ENCODE assay signal across 1 cellular context in the genomic region with DNA sequence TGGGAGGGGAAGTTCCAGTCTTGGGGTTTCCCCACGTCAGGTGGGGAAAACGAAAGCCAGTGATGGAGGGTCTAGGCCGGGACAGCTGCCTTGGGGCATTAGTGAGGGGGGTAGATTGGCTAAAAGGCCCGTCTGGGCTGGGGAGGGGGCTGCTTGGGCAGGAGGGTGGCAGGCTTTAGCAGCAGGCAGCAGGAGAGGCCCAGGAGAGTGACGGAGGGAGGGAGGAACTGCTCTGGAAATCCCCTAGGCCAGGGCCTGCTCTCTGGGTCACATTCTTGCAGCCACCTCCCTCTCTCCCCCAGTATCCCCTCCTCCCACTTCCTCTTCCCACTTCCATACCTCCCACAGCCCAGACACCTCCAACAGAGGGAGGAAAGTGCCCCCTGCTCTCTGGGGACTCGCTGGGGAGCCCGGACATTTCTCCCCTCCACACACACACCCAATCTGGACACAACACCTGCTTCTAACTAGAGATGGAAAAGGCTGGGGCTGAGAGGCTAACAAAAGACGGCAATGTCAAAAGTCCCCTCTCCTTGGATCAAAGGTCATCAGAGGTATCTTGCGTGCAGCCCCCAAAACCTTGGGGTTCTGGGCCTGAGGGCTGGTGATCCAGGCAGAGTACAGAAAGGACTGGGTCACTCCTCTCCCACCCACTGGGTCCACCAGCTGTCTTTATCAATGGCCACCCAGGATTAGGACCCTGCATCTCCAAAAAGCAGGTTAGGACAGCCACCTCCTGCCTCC.
TF ChIP-seq lines count a peak whose summit lies in the region.

No MANE protein-coding gene starts in this region.

TF ChIP-seq in HepG2, 621 proteins besides CTCF, POLR2A, EP300 and RAD21 (continues in another document):
- TF ChIP-seq, protein P1, sequence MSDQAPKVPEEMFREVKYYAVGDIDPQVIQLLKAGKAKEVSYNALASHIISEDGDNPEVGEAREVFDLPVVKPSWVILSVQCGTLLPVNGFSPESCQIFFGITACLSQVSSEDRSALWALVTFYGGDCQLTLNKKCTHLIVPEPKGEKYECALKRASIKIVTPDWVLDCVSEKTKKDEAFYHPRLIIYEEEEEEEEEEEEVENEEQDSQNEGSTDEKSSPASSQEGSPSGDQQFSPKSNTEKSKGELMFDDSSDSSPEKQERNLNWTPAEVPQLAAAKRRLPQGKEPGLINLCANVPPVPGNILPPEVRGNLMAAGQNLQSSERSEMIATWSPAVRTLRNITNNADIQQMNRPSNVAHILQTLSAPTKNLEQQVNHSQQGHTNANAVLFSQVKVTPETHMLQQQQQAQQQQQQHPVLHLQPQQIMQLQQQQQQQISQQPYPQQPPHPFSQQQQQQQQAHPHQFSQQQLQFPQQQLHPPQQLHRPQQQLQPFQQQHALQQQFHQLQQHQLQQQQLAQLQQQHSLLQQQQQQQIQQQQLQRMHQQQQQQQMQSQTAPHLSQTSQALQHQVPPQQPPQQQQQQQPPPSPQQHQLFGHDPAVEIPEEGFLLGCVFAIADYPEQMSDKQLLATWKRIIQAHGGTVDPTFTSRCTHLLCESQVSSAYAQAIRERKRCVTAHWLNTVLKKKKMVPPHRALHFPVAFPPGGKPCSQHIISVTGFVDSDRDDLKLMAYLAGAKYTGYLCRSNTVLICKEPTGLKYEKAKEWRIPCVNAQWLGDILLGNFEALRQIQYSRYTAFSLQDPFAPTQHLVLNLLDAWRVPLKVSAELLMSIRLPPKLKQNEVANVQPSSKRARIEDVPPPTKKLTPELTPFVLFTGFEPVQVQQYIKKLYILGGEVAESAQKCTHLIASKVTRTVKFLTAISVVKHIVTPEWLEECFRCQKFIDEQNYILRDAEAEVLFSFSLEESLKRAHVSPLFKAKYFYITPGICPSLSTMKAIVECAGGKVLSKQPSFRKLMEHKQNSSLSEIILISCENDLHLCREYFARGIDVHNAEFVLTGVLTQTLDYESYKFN (CRISPR knock-in tag; conservative IDR thresholded peaks at IDR 0.05) = peak; percentile 61
- peak; percentile 98 for TF ChIP-seq RELA (CRISPR knock-in tag; IDR thresholded peaks at IDR 0.05)
- TF ChIP-seq, protein P2, sequence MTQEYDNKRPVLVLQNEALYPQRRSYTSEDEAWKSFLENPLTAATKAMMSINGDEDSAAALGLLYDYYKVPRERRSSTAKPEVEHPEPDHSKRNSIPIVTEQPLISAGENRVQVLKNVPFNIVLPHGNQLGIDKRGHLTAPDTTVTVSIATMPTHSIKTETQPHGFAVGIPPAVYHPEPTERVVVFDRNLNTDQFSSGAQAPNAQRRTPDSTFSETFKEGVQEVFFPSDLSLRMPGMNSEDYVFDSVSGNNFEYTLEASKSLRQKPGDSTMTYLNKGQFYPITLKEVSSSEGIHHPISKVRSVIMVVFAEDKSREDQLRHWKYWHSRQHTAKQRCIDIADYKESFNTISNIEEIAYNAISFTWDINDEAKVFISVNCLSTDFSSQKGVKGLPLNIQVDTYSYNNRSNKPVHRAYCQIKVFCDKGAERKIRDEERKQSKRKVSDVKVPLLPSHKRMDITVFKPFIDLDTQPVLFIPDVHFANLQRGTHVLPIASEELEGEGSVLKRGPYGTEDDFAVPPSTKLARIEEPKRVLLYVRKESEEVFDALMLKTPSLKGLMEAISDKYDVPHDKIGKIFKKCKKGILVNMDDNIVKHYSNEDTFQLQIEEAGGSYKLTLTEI (CRISPR knock-in tag; conservative IDR thresholded peaks at IDR 0.05) = no peak
- TF ChIP-seq HOXA3 (CRISPR knock-in tag; IDR thresholded peaks at IDR 0.05) = peak; percentile 32; the same call in 1 of the 2 replicates
- TF ChIP-seq NR2F6 (IDR thresholded peaks at IDR 0.05) = 0 out of 2 replicates have a peak, but pooled peaks have one; percentile 28
- TF ChIP-seq NR2F6 (CRISPR knock-in tag; IDR thresholded peaks at IDR 0.05) = peak; percentile 46; the same call in 1 of the 2 replicates
- TF ChIP-seq, protein P3, sequence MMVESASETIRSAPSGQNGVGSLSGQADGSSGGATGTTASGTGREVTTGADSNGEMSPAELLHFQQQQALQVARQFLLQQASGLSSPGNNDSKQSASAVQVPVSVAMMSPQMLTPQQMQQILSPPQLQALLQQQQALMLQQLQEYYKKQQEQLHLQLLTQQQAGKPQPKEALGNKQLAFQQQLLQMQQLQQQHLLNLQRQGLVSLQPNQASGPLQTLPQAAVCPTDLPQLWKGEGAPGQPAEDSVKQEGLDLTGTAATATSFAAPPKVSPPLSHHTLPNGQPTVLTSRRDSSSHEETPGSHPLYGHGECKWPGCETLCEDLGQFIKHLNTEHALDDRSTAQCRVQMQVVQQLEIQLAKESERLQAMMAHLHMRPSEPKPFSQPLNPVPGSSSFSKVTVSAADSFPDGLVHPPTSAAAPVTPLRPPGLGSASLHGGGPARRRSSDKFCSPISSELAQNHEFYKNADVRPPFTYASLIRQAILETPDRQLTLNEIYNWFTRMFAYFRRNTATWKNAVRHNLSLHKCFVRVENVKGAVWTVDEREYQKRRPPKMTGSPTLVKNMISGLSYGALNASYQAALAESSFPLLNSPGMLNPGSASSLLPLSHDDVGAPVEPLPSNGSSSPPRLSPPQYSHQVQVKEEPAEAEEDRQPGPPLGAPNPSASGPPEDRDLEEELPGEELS (CRISPR knock-in tag; IDR thresholded peaks at IDR 0.05) = peak; percentile 2; the same call in 1 of the 2 replicates
- TF ChIP-seq SP5 (CRISPR knock-in tag; IDR thresholded peaks at IDR 0.05; ENCODE audit: borderline replicate concordance, low read depth) = peak; percentile 35; the same call in 1 of the 2 replicates
- TF ChIP-seq, protein P4, sequence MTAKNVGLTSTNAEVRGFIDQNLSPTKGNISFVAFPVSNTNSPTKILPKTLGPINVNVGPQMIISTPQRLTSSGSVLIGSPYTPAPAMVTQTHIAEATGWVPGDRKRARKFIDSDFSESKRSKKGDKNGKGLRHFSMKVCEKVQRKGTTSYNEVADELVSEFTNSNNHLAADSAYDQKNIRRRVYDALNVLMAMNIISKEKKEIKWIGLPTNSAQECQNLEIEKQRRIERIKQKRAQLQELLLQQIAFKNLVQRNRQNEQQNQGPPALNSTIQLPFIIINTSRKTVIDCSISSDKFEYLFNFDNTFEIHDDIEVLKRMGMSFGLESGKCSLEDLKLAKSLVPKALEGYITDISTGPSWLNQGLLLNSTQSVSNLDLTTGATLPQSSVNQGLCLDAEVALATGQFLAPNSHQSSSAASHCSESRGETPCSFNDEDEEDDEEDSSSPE (CRISPR knock-in tag; IDR thresholded peaks at IDR 0.05) = 0 out of 2 replicates have a peak, but pooled peaks have one; percentile 28
- peak; percentile 79 for TF ChIP-seq TEAD3 (CRISPR knock-in tag; optimal IDR thresholded peaks at IDR 0.05; ENCODE audit: borderline replicate concordance)
- no peak for TF ChIP-seq ZNF841 (CRISPR knock-in tag; IDR thresholded peaks at IDR 0.05; ENCODE audit: borderline replicate concordance)
- TF ChIP-seq, protein P5, sequence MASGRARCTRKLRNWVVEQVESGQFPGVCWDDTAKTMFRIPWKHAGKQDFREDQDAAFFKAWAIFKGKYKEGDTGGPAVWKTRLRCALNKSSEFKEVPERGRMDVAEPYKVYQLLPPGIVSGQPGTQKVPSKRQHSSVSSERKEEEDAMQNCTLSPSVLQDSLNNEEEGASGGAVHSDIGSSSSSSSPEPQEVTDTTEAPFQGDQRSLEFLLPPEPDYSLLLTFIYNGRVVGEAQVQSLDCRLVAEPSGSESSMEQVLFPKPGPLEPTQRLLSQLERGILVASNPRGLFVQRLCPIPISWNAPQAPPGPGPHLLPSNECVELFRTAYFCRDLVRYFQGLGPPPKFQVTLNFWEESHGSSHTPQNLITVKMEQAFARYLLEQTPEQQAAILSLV (CRISPR knock-in tag; IDR thresholded peaks at IDR 0.05; ENCODE audit: borderline replicate concordance) = 0 out of 2 replicates have a peak, but pooled peaks have one; percentile 33
- TF ChIP-seq, protein P6, sequence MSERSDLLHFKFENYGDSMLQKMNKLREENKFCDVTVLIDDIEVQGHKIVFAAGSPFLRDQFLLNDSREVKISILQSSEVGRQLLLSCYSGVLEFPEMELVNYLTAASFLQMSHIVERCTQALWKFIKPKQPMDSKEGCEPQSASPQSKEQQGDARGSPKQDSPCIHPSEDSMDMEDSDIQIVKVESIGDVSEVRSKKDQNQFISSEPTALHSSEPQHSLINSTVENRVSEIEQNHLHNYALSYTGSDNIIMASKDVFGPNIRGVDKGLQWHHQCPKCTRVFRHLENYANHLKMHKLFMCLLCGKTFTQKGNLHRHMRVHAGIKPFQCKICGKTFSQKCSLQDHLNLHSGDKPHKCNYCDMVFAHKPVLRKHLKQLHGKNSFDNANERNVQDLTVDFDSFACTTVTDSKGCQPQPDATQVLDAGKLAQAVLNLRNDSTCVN (CRISPR knock-in tag; IDR thresholded peaks at IDR 0.05; ENCODE audit: borderline replicate concordance) = 0 out of 2 replicates have a peak, but pooled peaks have one; percentile 9
- TF ChIP-seq, protein P7, sequence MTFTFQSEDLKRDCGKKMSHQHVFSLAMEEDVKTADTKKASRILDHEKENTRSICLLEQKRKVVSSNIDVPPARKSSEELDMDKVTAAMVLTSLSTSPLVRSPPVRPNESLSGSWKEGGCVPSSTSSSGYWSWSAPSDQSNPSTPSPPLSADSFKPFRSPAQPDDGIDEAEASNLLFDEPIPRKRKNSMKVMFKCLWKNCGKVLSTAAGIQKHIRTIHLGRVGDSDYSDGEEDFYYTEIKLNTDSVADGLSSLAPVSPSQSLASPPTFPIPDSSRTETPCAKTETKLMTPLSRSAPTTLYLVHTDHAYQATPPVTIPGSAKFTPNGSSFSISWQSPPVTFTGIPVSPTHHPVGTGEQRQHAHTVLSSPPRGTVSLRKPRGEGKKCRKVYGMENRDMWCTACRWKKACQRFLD (CRISPR knock-in tag; IDR thresholded peaks at IDR 0.05; ENCODE audit: borderline replicate concordance) = no peak
- TF ChIP-seq SMAD9 (CRISPR knock-in tag; IDR thresholded peaks at IDR 0.05) = 0 out of 2 replicates have a peak, but pooled peaks have one; percentile 66
- TF ChIP-seq, protein P8, sequence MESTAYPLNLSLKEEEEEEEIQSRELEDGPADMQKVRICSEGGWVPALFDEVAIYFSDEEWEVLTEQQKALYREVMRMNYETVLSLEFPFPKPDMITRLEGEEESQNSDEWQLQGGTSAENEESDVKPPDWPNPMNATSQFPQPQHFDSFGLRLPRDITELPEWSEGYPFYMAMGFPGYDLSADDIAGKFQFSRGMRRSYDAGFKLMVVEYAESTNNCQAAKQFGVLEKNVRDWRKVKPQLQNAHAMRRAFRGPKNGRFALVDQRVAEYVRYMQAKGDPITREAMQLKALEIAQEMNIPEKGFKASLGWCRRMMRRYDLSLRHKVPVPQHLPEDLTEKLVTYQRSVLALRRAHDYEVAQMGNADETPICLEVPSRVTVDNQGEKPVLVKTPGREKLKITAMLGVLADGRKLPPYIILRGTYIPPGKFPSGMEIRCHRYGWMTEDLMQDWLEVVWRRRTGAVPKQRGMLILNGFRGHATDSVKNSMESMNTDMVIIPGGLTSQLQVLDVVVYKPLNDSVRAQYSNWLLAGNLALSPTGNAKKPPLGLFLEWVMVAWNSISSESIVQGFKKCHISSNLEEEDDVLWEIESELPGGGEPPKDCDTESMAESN (CRISPR knock-in tag; conservative IDR thresholded peaks at IDR 0.05) = 0 out of 2 replicates have a peak, but pooled peaks have one; percentile 34
- peak; percentile 57; the same call in 1 of the 2 replicates for TF ChIP-seq ETV5 (CRISPR knock-in tag; IDR thresholded peaks at IDR 0.05; ENCODE audit: borderline replicate concordance)
- TF ChIP-seq HNRNPL (IDR thresholded peaks at IDR 0.05; ENCODE audit: low read depth, low read length) = no peak
- TF ChIP-seq, protein P9, sequence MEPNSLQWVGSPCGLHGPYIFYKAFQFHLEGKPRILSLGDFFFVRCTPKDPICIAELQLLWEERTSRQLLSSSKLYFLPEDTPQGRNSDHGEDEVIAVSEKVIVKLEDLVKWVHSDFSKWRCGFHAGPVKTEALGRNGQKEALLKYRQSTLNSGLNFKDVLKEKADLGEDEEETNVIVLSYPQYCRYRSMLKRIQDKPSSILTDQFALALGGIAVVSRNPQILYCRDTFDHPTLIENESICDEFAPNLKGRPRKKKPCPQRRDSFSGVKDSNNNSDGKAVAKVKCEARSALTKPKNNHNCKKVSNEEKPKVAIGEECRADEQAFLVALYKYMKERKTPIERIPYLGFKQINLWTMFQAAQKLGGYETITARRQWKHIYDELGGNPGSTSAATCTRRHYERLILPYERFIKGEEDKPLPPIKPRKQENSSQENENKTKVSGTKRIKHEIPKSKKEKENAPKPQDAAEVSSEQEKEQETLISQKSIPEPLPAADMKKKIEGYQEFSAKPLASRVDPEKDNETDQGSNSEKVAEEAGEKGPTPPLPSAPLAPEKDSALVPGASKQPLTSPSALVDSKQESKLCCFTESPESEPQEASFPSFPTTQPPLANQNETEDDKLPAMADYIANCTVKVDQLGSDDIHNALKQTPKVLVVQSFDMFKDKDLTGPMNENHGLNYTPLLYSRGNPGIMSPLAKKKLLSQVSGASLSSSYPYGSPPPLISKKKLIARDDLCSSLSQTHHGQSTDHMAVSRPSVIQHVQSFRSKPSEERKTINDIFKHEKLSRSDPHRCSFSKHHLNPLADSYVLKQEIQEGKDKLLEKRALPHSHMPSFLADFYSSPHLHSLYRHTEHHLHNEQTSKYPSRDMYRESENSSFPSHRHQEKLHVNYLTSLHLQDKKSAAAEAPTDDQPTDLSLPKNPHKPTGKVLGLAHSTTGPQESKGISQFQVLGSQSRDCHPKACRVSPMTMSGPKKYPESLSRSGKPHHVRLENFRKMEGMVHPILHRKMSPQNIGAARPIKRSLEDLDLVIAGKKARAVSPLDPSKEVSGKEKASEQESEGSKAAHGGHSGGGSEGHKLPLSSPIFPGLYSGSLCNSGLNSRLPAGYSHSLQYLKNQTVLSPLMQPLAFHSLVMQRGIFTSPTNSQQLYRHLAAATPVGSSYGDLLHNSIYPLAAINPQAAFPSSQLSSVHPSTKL (CRISPR knock-in tag; IDR thresholded peaks at IDR 0.05) = 0 out of 2 replicates have a peak, but pooled peaks have one; percentile 20
- TF ChIP-seq, protein P10, sequence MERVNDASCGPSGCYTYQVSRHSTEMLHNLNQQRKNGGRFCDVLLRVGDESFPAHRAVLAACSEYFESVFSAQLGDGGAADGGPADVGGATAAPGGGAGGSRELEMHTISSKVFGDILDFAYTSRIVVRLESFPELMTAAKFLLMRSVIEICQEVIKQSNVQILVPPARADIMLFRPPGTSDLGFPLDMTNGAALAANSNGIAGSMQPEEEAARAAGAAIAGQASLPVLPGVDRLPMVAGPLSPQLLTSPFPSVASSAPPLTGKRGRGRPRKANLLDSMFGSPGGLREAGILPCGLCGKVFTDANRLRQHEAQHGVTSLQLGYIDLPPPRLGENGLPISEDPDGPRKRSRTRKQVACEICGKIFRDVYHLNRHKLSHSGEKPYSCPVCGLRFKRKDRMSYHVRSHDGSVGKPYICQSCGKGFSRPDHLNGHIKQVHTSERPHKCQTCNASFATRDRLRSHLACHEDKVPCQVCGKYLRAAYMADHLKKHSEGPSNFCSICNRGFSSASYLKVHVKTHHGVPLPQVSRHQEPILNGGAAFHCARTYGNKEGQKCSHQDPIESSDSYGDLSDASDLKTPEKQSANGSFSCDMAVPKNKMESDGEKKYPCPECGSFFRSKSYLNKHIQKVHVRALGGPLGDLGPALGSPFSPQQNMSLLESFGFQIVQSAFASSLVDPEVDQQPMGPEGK (CRISPR knock-in tag; IDR thresholded peaks at IDR 0.05) = peak; percentile 59
- TF ChIP-seq, protein P11, sequence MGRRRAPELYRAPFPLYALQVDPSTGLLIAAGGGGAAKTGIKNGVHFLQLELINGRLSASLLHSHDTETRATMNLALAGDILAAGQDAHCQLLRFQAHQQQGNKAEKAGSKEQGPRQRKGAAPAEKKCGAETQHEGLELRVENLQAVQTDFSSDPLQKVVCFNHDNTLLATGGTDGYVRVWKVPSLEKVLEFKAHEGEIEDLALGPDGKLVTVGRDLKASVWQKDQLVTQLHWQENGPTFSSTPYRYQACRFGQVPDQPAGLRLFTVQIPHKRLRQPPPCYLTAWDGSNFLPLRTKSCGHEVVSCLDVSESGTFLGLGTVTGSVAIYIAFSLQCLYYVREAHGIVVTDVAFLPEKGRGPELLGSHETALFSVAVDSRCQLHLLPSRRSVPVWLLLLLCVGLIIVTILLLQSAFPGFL (CRISPR knock-in tag; IDR thresholded peaks at IDR 0.05) = no peak
